Comparison of ENCODE assay signal across 16 cellular contexts in the genomic region with DNA sequence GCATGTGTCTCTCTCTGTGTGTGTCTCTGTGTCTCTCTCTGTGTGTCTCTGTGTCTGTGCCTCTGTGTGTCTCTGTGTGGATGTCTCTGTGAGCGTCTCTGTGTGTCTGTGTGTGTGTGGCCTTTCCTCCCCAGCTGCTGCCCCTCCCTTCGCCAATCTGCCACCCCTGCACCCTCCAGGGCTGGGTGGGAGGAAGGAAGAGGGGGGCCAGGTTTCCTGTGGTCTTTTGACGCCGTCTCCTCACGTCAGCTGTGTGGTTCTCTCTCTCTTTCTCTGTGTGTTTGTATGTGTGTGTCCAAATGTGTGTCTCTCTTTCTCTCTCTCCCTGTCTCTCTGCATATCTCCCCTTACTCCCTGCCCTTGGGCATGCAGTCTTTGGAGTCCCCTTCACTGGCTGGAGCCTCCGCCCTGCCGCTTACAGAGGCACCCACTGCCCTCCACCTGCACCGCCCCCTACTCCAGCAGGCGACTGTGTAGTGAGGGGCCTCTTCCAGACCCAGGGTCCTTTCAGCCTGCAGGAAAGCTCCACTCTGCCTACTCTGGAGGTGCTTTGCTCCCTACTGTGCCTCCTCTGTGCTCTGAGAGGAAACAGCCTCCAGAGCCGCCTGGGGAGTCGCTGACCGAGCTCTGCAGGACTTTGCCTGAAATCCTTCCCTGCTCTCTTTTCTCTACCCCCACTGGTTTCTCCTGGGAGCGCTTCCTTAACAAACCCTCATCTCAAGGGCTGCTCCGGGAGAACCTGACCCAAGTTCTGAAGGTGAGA. TPM values are rescaled to one million over a fixed set of nuclear protein-coding genes. Genes with fewer than 3 reads are reported as not detected.
A peak's percentile ranks its signal among the peaks of the same experiment; 100 is the strongest.
DNase-seq lines count a peak whose midpoint lies in the region; ATAC-seq, FAIRE-seq and TF ChIP-seq lines count a peak whose summit lies in the region.
"Had no signal": no experiment of that assay in that cellular context is flagged by ENCODE, and none has a peak within 500 bp of the region (broad histone marks: within the 10 kb centered on the region; RNA-seq: fewer than 3 reads in every experiment).

No MANE protein-coding gene starts in this region.

- no peak overlapping the region for H3K27ac Mint-ChIP-seq in CD4-positive, alpha-beta memory T cell
- no peak overlapping the region for H3K27ac Mint-ChIP-seq in naive thymus-derived CD4-positive, alpha-beta T cell
- H3K27ac Mint-ChIP-seq: CD4-positive, alpha-beta T cell had no signal

- peak; percentile 34 to 47 for ATAC-seq in activated T-cell treated with anti-CD3 and anti-CD28 coated beads, Interleukin-2, amount 50 U/mL, for 4 hours
- ATAC-seq in naive thymus-derived CD4-positive, alpha-beta T cell = peak; percentile 84
- ATAC-seq in HG03095 (IDR thresholded peaks at IDR 0.05; ENCODE audit: unreplicated experiment) = no peak

- H3K36me3 ChIP-seq in CD4-positive, alpha-beta memory T cell (ENCODE audit: insufficient read depth, low read length) = no peaks in the 10 kb centered on the region
- H3K36me3 ChIP-seq in naive thymus-derived CD4-positive, alpha-beta T cell (ENCODE audit: control insufficient read depth in 2 of 3, insufficient read depth in 3 of 3, low read length in 3 of 3) = no peaks in the 10 kb centered on the region
- H3K36me3 ChIP-seq: SJSA1, thyroid gland had no signal

- intact Hi-C loops in CD4-positive, alpha-beta memory T cell (cut with micrococcal nuclease) = no loop called here
- intact Hi-C loops in naive thymus-derived CD4-positive, alpha-beta T cell (cut with micrococcal nuclease) = no loop called here

- H3K4me3 Mint-ChIP-seq in CD4-positive, alpha-beta memory T cell = no peak overlapping the region
- H3K4me3 Mint-ChIP-seq in activated T-cell treated with anti-CD3 and anti-CD28 coated beads, Interleukin-2, amount 50 U/mL, for 4 hours = no peak overlapping the region
- no peak overlapping the region for H3K4me3 Mint-ChIP-seq in naive thymus-derived CD4-positive, alpha-beta T cell
- H3K4me3 Mint-ChIP-seq: CD4-positive, alpha-beta T cell had no signal

- no peaks in the 10 kb centered on the region for H3K4me1 Mint-ChIP-seq in CD4-positive, alpha-beta memory T cell
- H3K4me1 Mint-ChIP-seq in activated T-cell treated with anti-CD3 and anti-CD28 coated beads, Interleukin-2, amount 50 U/mL, for 4 hours (ENCODE audit: low read depth) = peaks cover 7% of the 10 kb centered on the region
- H3K4me1 Mint-ChIP-seq in naive thymus-derived CD4-positive, alpha-beta T cell = peaks cover 0 to 5% (median 0%) of the 10 kb centered on the region in 7 donors

- peaks cover 0 to 4% of the 10 kb centered on the region in 2 donors for H3K27me3 Mint-ChIP-seq in CD4-positive, alpha-beta memory T cell
- H3K27me3 Mint-ChIP-seq in activated T-cell treated with anti-CD3 and anti-CD28 coated beads, Interleukin-2, amount 50 U/mL, for 4 hours (ENCODE audit: low read depth) = no peaks in the 10 kb centered on the region
- peaks cover 4 to 5% (median 5%) of the 10 kb centered on the region in 5 donors for H3K27me3 Mint-ChIP-seq in naive thymus-derived CD4-positive, alpha-beta T cell
- H3K27me3 Mint-ChIP-seq: CD4-positive, alpha-beta T cell had no signal

- no peak overlapping the region for H3K4me3 ChIP-seq in CD4-positive, alpha-beta memory T cell (ENCODE audit: low read length in 2 of 2)
- no peak overlapping the region for H3K4me3 ChIP-seq in naive thymus-derived CD4-positive, alpha-beta T cell (ENCODE audit: low read length)
- no peak overlapping the region for H3K4me3 ChIP-seq in coronary artery
- H3K4me3 ChIP-seq: SJSA1, thyroid gland had no signal

- CTCF ChIA-PET in CD4-positive, alpha-beta memory T cell (lab: Charles Lee; ENCODE audit: partially characterized antibody) = no interaction called here
- CTCF ChIA-PET in naive thymus-derived CD4-positive, alpha-beta T cell (lab: Charles Lee) = no interaction called here

- FAIRE-seq in GM19239 (lab: Jason Lieb, UNC) = no peak
- FAIRE-seq: islet of Langerhans had no signal

- TF ChIP-seq CTCF in coronary artery (IDR thresholded peaks at IDR 0.05) = no peak

- H3K4me1 ChIP-seq in CD4-positive, alpha-beta memory T cell (ENCODE audit: insufficient read depth, low read length) = peaks cover 16% of the 10 kb centered on the region
- peaks cover 0 to 16% of the 10 kb centered on the region in 2 donors for H3K4me1 ChIP-seq in naive thymus-derived CD4-positive, alpha-beta T cell (ENCODE audit: control insufficient read depth in 2 of 2, insufficient read depth in 2 of 2, low read length in 2 of 2)
- H3K4me1 ChIP-seq: SJSA1, thyroid gland had no signal

- H3K27me3 ChIP-seq in CD4-positive, alpha-beta memory T cell (ENCODE audit: insufficient read depth, low read length) = no peaks in the 10 kb centered on the region
- no peaks in the 10 kb centered on the region for H3K27me3 ChIP-seq in naive thymus-derived CD4-positive, alpha-beta T cell (ENCODE audit: control insufficient read depth in 2 of 2, insufficient read depth in 2 of 2, low read length in 2 of 2)
- H3K27me3 ChIP-seq: SJSA1, thyroid gland had no signal

- no peaks in the 10 kb centered on the region for H3K36me3 Mint-ChIP-seq in CD4-positive, alpha-beta memory T cell
- no peaks in the 10 kb centered on the region for H3K36me3 Mint-ChIP-seq in activated T-cell treated with anti-CD3 and anti-CD28 coated beads, Interleukin-2, amount 50 U/mL, for 4 hours (ENCODE audit: insufficient read depth)
- no peaks in the 10 kb centered on the region for H3K36me3 Mint-ChIP-seq in naive thymus-derived CD4-positive, alpha-beta T cell

- peaks cover 0 to 4% (median 0%) of the 10 kb centered on the region in 8 donors for H3K9me3 Mint-ChIP-seq in CD4-positive, alpha-beta memory T cell
- H3K9me3 Mint-ChIP-seq in activated T-cell treated with anti-CD3 and anti-CD28 coated beads, Interleukin-2, amount 50 U/mL, for 4 hours = peaks cover 4% of the 10 kb centered on the region
- H3K9me3 Mint-ChIP-seq in naive thymus-derived CD4-positive, alpha-beta T cell = peaks cover 0 to 4% (median 0%) of the 10 kb centered on the region in 11 donors
- H3K9me3 Mint-ChIP-seq: CD4-positive, alpha-beta T cell had no signal

- no peaks in the 10 kb centered on the region for H3K9me3 ChIP-seq in CD4-positive, alpha-beta memory T cell (ENCODE audit: control insufficient read depth in 1 of 2, low read length in 2 of 2)
- H3K9me3 ChIP-seq in naive thymus-derived CD4-positive, alpha-beta T cell (ENCODE audit: control insufficient read depth in 2 of 3, low read length in 3 of 3) = no peaks in the 10 kb centered on the region
- H3K9me3 ChIP-seq: SJSA1, thyroid gland had no signal

- POLR2A ChIA-PET in CD4-positive, alpha-beta memory T cell (lab: Charles Lee; ENCODE audit: partially characterized antibody) = no interaction called here
- POLR2A ChIA-PET in naive thymus-derived CD4-positive, alpha-beta T cell (lab: Charles Lee) = no interaction called here

- no peak overlapping the region for H3K27ac ChIP-seq in CD4-positive, alpha-beta memory T cell (ENCODE audit: low read depth, low read length)
- no peak overlapping the region for H3K27ac ChIP-seq in naive thymus-derived CD4-positive, alpha-beta T cell (ENCODE audit: low read depth, low read length)
- no peak overlapping the region for H3K27ac ChIP-seq in coronary artery
- H3K27ac ChIP-seq: SJSA1, thyroid gland had no signal

- peak; percentile 17 to 52 (median 31) for DNase-seq in CD4-positive, alpha-beta memory T cell
- DNase-seq in KG1 (lab: John Stamatoyannopoulos, UW) (peak; percentile 83), GM19239 (ENCODE audit: insufficient read length, low spot score) (no peak), inferior parietal cortex (ENCODE audit: extremely low spot score) (no peak), coronary artery (ENCODE audit: low spot score) (no peak)
- peak; percentile 14 for DNase-seq in activated T-cell treated with anti-CD3 and anti-CD28 coated beads, Interleukin-2, amount 50 U/mL, for 4 hours
- no peak for DNase-seq in naive thymus-derived CD4-positive, alpha-beta T cell
- DNase-seq: NCI-H187, NCI-H748 treated with DMSO at 0.1 percent for 48 hours, thyroid gland had no signal

RNA-seq across cellular contexts. Expression of gene C10orf71, which starts 44.2 kb away (rescaled TPM):
- total RNA-seq in CD4-positive, alpha-beta memory T cell = not detected
- polyA plus RNA-seq in CD4-positive, alpha-beta memory T cell = not detected
- total RNA-seq in activated T-cell treated with anti-CD3 and anti-CD28 coated beads, Interleukin-2, amount 50 U/mL, for 4 hours = not detected
- total RNA-seq in naive thymus-derived CD4-positive, alpha-beta T cell = not detected
- not detected for polyA plus RNA-seq in naive thymus-derived CD4-positive, alpha-beta T cell
- total RNA-seq: CD4-positive, alpha-beta T cell; dermis microvascular lymphatic vessel endothelial cell; fibroblast of villous mesenchyme; SJSA1; thyroid gland had no signal

Comparison
In these comparisons a context has a peak if more than half of its experiments do, and no peak if none do; other contexts are left out.
1. DNase-seq: peak in CD4-positive, alpha-beta memory T cell (5 of 5), KG1 (single experiment) and activated T-cell treated with anti-CD3 and anti-CD28 coated beads, Interleukin-2, amount 50 U/mL, for 4 hours (single experiment); none in naive thymus-derived CD4-positive, alpha-beta T cell (0 of 9), GM19239 (single experiment), inferior parietal cortex (single experiment) and coronary artery (single experiment).